Comparison of ENCODE assay signal across 8 cellular contexts in the genomic region with DNA sequence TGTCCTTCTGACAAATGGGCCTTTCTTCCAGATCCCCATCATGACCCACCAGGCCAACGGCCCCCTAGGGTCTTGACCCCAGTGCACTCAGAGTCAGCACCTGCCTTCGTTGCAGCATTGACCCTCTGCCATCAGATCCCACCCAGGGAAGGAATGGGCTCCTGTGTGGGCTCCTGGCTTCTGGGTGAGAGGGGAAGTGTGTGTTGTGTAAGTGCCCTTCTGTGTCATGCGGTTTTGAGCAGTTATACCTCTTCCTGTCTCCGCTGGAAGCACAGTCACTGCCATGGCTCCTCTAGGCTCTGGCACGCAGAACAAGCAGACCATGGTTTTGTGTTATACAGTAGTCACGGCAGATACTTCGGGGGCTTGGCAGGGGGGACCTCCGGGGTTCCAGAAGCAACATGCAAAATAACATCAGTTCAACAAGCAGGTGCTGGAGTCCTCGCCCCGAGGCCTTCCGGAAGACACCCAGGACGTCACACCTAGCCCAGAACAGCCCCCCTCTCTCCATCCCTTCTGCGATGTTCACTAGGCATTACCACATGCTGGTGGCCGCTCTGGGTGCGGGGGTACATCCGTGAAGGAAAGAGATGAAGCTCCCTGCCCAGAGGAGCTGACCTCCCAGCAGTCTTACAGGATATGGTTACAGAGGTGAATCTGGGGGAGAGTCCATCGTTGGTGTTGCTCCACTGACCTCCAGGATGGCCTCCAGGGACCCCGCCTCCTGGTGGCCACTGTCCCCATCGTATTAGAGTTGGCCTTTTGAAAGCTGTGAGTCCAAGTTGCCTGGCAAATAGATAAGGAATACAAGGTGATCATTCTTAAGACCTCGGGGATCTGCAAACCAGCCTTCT. TPM values are rescaled to one million over a fixed set of nuclear protein-coding genes. Genes with fewer than 3 reads are reported as not detected.
A peak's percentile ranks its signal among the peaks of the same experiment; 100 is the strongest.
DNase-seq lines count a peak whose midpoint lies in the region; ATAC-seq lines count a peak whose summit lies in the region.

No MANE protein-coding gene starts in this region.

- no peaks in the 10 kb centered on the region for H3K27me3 Mint-ChIP-seq in natural killer cell treated with Interleukin-12 subunit alpha and Interleukin-12 subunit beta and Interleukin-15 and Interleukin-18, amount 100 ng/mL, for 72 hours

- peak overlapping the region; percentile 73 for H3K4me3 Mint-ChIP-seq in natural killer cell treated with Interleukin-12 subunit alpha and Interleukin-12 subunit beta and Interleukin-15 and Interleukin-18, amount 100 ng/mL, for 72 hours

- peaks cover 40 to 46% of the 10 kb centered on the region in 2 donors for H3K36me3 Mint-ChIP-seq in activated naive CD4-positive, alpha-beta T cell treated with anti-CD3 and anti-CD28 coated beads, Interleukin-2, amount 50 U/mL, for 72 hours
- H3K36me3 Mint-ChIP-seq in natural killer cell treated with Interleukin-12 subunit alpha and Interleukin-12 subunit beta and Interleukin-15 and Interleukin-18, amount 100 ng/mL, for 72 hours: peaks cover 17% of the 10 kb centered on the region

- DNase-seq in H4 (ENCODE audit: low spot score) (peak; percentile 22), T follicular helper cell (ENCODE audit: low read depth) (peak; percentile 39), dermis blood vessel endothelial cell (no peak), occipital lobe (lab: John Stamatoyannopoulos, UW) (no peak), hepatic stellate cell (ENCODE audit: low spot score) (no peak)
- DNase-seq in activated naive CD4-positive, alpha-beta T cell treated with anti-CD3 and anti-CD28 coated beads, Interleukin-2, amount 50 U/mL, for 72 hours (ENCODE audit: low spot score in 2 of 2): peak; percentile 54 to 79
- peak; percentile 83 for DNase-seq in natural killer cell treated with Interleukin-12 subunit alpha and Interleukin-12 subunit beta and Interleukin-15 and Interleukin-18, amount 100 ng/mL, for 72 hours (ENCODE audit: low spot score)

- no peaks in the 10 kb centered on the region for H3K9me3 Mint-ChIP-seq in activated naive CD4-positive, alpha-beta T cell treated with anti-CD3 and anti-CD28 coated beads, Interleukin-2, amount 50 U/mL, for 72 hours
- H3K9me3 Mint-ChIP-seq in natural killer cell treated with Interleukin-12 subunit alpha and Interleukin-12 subunit beta and Interleukin-15 and Interleukin-18, amount 100 ng/mL, for 72 hours: no peaks in the 10 kb centered on the region

- H3K4me1 Mint-ChIP-seq in natural killer cell treated with Interleukin-12 subunit alpha and Interleukin-12 subunit beta and Interleukin-15 and Interleukin-18, amount 100 ng/mL, for 72 hours (ENCODE audit: low read depth in 2 of 2): peaks cover 62 to 78% of the 10 kb centered on the region in 2 donors

- H3K27ac Mint-ChIP-seq in activated naive CD4-positive, alpha-beta T cell treated with anti-CD3 and anti-CD28 coated beads, Interleukin-2, amount 50 U/mL, for 72 hours: peak overlapping the region; percentile 97 to 99
- peak overlapping the region; percentile 77 to 98 for H3K27ac Mint-ChIP-seq in natural killer cell treated with Interleukin-12 subunit alpha and Interleukin-12 subunit beta and Interleukin-15 and Interleukin-18, amount 100 ng/mL, for 72 hours

- peak; percentile 49 to 58 for ATAC-seq in activated naive CD4-positive, alpha-beta T cell treated with anti-CD3 and anti-CD28 coated beads, Interleukin-2, amount 50 U/mL, for 72 hours
- ATAC-seq in natural killer cell treated with Interleukin-12 subunit alpha and Interleukin-12 subunit beta and Interleukin-15 and Interleukin-18, amount 100 ng/mL, for 72 hours: peak; percentile 78 to 86
- no peak for ATAC-seq in GM18520 (IDR thresholded peaks at IDR 0.05; ENCODE audit: unreplicated experiment)

RNA-seq across cellular contexts. Expression of a gene that starts 17.4 kb away (rescaled TPM):
- 3.6 and 4.0 TPM in 2 replicates for total RNA-seq in H4 (2014; rRNA removed; shearing (Covaris generic))
- total RNA-seq in activated naive CD4-positive, alpha-beta T cell treated with anti-CD3 and anti-CD28 coated beads, Interleukin-2, amount 50 U/mL, for 72 hours: 100 to 1,000 TPM; 214 to 334 TPM
- total RNA-seq in natural killer cell treated with Interleukin-12 subunit alpha and Interleukin-12 subunit beta and Interleukin-15 and Interleukin-18, amount 100 ng/mL, for 72 hours: 100 to 1,000 TPM; 157 to 360 TPM
- total RNA-seq in dermis blood vessel endothelial cell (2.5 and 2.9 TPM in 2 replicates), occipital lobe (5.1 TPM)

RNA-seq across cellular contexts. Expression of a gene that starts 36.0 kb away (rescaled TPM):
- 2.4 and 12.0 TPM in 2 replicates for total RNA-seq in H4 (2014; rRNA removed; shearing (Covaris generic))
- 10 to 100 TPM in 1 of 2 donors, 1 to 10 TPM in 1; 10.0 to 22.5 TPM for total RNA-seq in activated naive CD4-positive, alpha-beta T cell treated with anti-CD3 and anti-CD28 coated beads, Interleukin-2, amount 50 U/mL, for 72 hours
- 10 to 100 TPM; 27.6 to 58.5 TPM for total RNA-seq in natural killer cell treated with Interleukin-12 subunit alpha and Interleukin-12 subunit beta and Interleukin-15 and Interleukin-18, amount 100 ng/mL, for 72 hours
- total RNA-seq in dermis blood vessel endothelial cell: 5.1 and 5.8 TPM in 2 replicates
- 8.6 TPM for total RNA-seq in occipital lobe

Comparison
In these comparisons a context has a peak if more than half of its experiments do, and no peak if none do; other contexts are left out.
1. DNase-seq: peak in H4 (single experiment), T follicular helper cell (single experiment), activated naive CD4-positive, alpha-beta T cell treated with anti-CD3 and anti-CD28 coated beads, Interleukin-2, amount 50 U/mL, for 72 hours (2 of 2) and natural killer cell treated with Interleukin-12 subunit alpha and Interleukin-12 subunit beta and Interleukin-15 and Interleukin-18, amount 100 ng/mL, for 72 hours (single experiment); none in dermis blood vessel endothelial cell (single experiment), occipital lobe (single experiment) and hepatic stellate cell (single experiment).
2. RNA of a gene that starts 17.4 kb away (total RNA-seq): 157 to 360 TPM in natural killer cell treated with Interleukin-12 subunit alpha and Interleukin-12 subunit beta and Interleukin-15 and Interleukin-18, amount 100 ng/mL, for 72 hours and 214 to 334 TPM in activated naive CD4-positive, alpha-beta T cell treated with anti-CD3 and anti-CD28 coated beads, Interleukin-2, amount 50 U/mL, for 72 hours; 5.1 TPM in occipital lobe (single experiment), 3.6 to 4.0 TPM in H4 and 2.5 to 2.9 TPM in dermis blood vessel endothelial cell; every median in the first group is over 10 times any median in the second.